ENCODE assay signal across 10 cellular contexts in the genomic region with DNA sequence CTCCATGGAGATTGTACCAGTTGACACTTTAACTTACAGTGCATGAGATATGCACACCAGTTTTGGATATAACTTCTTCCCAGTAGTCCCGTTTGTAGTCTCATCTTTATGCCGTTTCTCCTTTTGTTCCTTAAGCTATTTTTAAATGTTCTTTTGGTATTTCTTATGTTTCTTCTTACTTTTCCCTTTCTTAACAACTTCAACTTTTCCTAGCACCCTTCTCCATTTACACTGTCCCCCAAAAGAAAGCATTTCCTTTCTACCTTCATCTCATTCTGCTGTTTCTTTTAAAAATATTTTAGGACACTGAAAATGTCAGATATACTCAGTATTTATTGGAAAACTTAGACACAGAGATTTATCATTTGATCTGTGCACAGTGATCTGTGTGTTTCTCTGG. TPM values are rescaled to one million over a fixed set of nuclear protein-coding genes. Genes with fewer than 3 reads are reported as not detected.
A peak's percentile ranks its signal among the peaks of the same experiment; 100 is the strongest.
DNase-seq lines count a peak whose midpoint lies in the region; ATAC-seq and TF ChIP-seq lines count a peak whose summit lies in the region.
"Had no signal": no experiment of that assay in that cellular context is flagged by ENCODE, and none has a peak within 500 bp of the region (broad histone marks: within the 10 kb centered on the region; RNA-seq: fewer than 3 reads in every experiment).

No MANE protein-coding gene starts in this region.

- peaks cover 76% of the 10 kb centered on the region for H3K79me2 ChIP-seq in neural cell (replicated peaks; ENCODE audit: insufficient read depth, low read length)

- H3K9ac ChIP-seq in neural cell (ENCODE audit: low read length): no peak overlapping the region

- H3K4me1 ChIP-seq in CD8-positive, alpha-beta memory T cell (ENCODE audit: insufficient read depth, low read length): peaks cover 39% of the 10 kb centered on the region

- TF ChIP-seq RAD21 in neural cell (conservative IDR thresholded peaks at IDR 0.05): no peak

- H3K4me3 Mint-ChIP-seq in CD8-positive, alpha-beta memory T cell: peak overlapping the region; percentile 95 to 100 (median 99)
- peak overlapping the region; percentile 58 for H3K4me3 Mint-ChIP-seq in dendritic cell treated with granulocyte-macrophage colony-stimulating factor and Interleukin-4, amounts not matched to agents 40 ng/mL and 50 ng/mL, for 4 days

- no peaks in the 10 kb centered on the region for H3K27me3 ChIP-seq in CD8-positive, alpha-beta memory T cell (ENCODE audit: insufficient read depth, low read length, poor library complexity, severe bottlenecking)
- H3K27me3 ChIP-seq in neural cell (ENCODE audit: insufficient read depth, low read depth, low read length): no peaks in the 10 kb centered on the region

- CTCF ChIA-PET in CD8-positive, alpha-beta memory T cell (lab: Charles Lee): no interaction called here

- no peak for TF ChIP-seq EP300 in neural cell (conservative IDR thresholded peaks at IDR 0.05; ENCODE audit: poor library complexity, severe bottlenecking)

- peak overlapping the region; percentile 88 for H3K4me3 ChIP-seq in CD8-positive, alpha-beta memory T cell (ENCODE audit: low read length)
- H3K4me3 ChIP-seq in NB4 (ENCODE audit: low read depth, low read length) (peak overlapping the region; percentile 77), neural cell (ENCODE audit: low read length) (peak overlapping the region; percentile 89)

- H3K4me1 Mint-ChIP-seq in CD8-positive, alpha-beta memory T cell: peaks cover 62 to 91% (median 88%) of the 10 kb centered on the region in 3 donors
- H3K4me1 Mint-ChIP-seq in dendritic cell treated with granulocyte-macrophage colony-stimulating factor and Interleukin-4, amounts not matched to agents 40 ng/mL and 50 ng/mL, for 4 days (ENCODE audit: low read depth): peaks cover 32% of the 10 kb centered on the region

- peak overlapping the region; percentile 99 for H3K4me2 ChIP-seq in neural cell (ENCODE audit: low read length)

- POLR2A ChIA-PET in CD8-positive, alpha-beta memory T cell (lab: Charles Lee): no interaction called here

- H3K27ac ChIP-seq in CD8-positive, alpha-beta memory T cell (ENCODE audit: low read depth, low read length): peak overlapping the region; percentile 95
- no peak overlapping the region for H3K27ac ChIP-seq in neural cell (ENCODE audit: low read length)

- ATAC-seq in GM18861 (IDR thresholded peaks at IDR 0.05; ENCODE audit: unreplicated experiment) (no peak), HG03159 (IDR thresholded peaks at IDR 0.05; ENCODE audit: unreplicated experiment) (no peak)
- ATAC-seq: sciatic nerve had no signal

- no peaks in the 10 kb centered on the region for H4K20me1 ChIP-seq in neural cell (ENCODE audit: insufficient read depth)

- peaks cover 0 to 43% (median 4%) of the 10 kb centered on the region in 3 donors for H3K36me3 Mint-ChIP-seq in CD8-positive, alpha-beta memory T cell
- peaks cover 58% of the 10 kb centered on the region for H3K36me3 Mint-ChIP-seq in dendritic cell treated with granulocyte-macrophage colony-stimulating factor and Interleukin-4, amounts not matched to agents 40 ng/mL and 50 ng/mL, for 4 days (ENCODE audit: low read depth)

- H3F3A ChIP-seq in neural cell (ENCODE audit: insufficient read depth, low read length, poor library complexity, severe bottlenecking): no peaks in the 10 kb centered on the region

- no peak for DNase-seq in CD8-positive, alpha-beta memory T cell
- DNase-seq in NB4 (ENCODE audit: low read depth) (no peak), amniotic stem cell (lab: John Stamatoyannopoulos, UW) (no peak), NCI-H526 (lab: John Stamatoyannopoulos, UW) (no peak)
- DNase-seq: cerebellar nuclear complex had no signal

- TF ChIP-seq CTCF in NB4 (IDR thresholded peaks at IDR 0.05; ENCODE audit: low read depth, low read length) (no peak), neural cell (IDR thresholded peaks at IDR 0.05; ENCODE audit: poor library complexity, severe bottlenecking) (no peak)

- H2AFZ ChIP-seq in neural cell (ENCODE audit: low read depth, low read length): no peak overlapping the region

- no peaks in the 10 kb centered on the region for H3K36me3 ChIP-seq in CD8-positive, alpha-beta memory T cell (ENCODE audit: insufficient read depth, low read length)
- H3K36me3 ChIP-seq in neural cell (ENCODE audit: insufficient read depth, low read length): no peaks in the 10 kb centered on the region

- H3K9me3 ChIP-seq in CD8-positive, alpha-beta memory T cell (ENCODE audit: low read length): no peaks in the 10 kb centered on the region
- no peaks in the 10 kb centered on the region for H3K9me3 ChIP-seq in neural cell (ENCODE audit: low read length)

- H3K9me2 ChIP-seq in neural cell (ENCODE audit: insufficient read depth, low read length): no peaks in the 10 kb centered on the region

- TF ChIP-seq POLR2A in NB4 (IDR thresholded peaks at IDR 0.05; ENCODE audit: extremely low read depth, insufficient read length): no peak

- intact Hi-C loops in dendritic cell treated with granulocyte-macrophage colony-stimulating factor and Interleukin-4, amounts not matched to agents 40 ng/mL and 50 ng/mL, for 4 days (cut with micrococcal nuclease): loop anchor here (2.0 kb wide), 1 partner anchor 52 kb away; the partner anchor contains the start of gene PMPCB

- H3K9me3 Mint-ChIP-seq in CD8-positive, alpha-beta memory T cell: no peaks in the 10 kb centered on the region
- no peaks in the 10 kb centered on the region for H3K9me3 Mint-ChIP-seq in dendritic cell treated with granulocyte-macrophage colony-stimulating factor and Interleukin-4, amounts not matched to agents 40 ng/mL and 50 ng/mL, for 4 days

- H3K27me3 Mint-ChIP-seq in CD8-positive, alpha-beta memory T cell: no peaks in the 10 kb centered on the region
- H3K27me3 Mint-ChIP-seq in dendritic cell treated with granulocyte-macrophage colony-stimulating factor and Interleukin-4, amounts not matched to agents 40 ng/mL and 50 ng/mL, for 4 days: no peaks in the 10 kb centered on the region

- peak overlapping the region in 7 of 8 donors; percentile 4 to 99 (median 89) for H3K27ac Mint-ChIP-seq in CD8-positive, alpha-beta memory T cell
- H3K27ac Mint-ChIP-seq in dendritic cell treated with granulocyte-macrophage colony-stimulating factor and Interleukin-4, amounts not matched to agents 40 ng/mL and 50 ng/mL, for 4 days: peak overlapping the region; percentile 77

TF ChIP-seq in neural cell, 6 proteins besides CTCF, POLR2A, EP300 and RAD21:
- TF ChIP-seq REST (IDR thresholded peaks at IDR 0.05; ENCODE audit: borderline replicate concordance): no peak
- no peak for TF ChIP-seq MXI1 (conservative IDR thresholded peaks at IDR 0.05; ENCODE audit: poor library complexity, severe bottlenecking)
- TF ChIP-seq EZH2 (IDR thresholded peaks at IDR 0.05; ENCODE audit: borderline replicate concordance, insufficient read depth, low read length, poor library complexity, severe bottlenecking): no peak
- TF ChIP-seq SMC3 (conservative IDR thresholded peaks at IDR 0.05; ENCODE audit: poor library complexity): no peak
- TF ChIP-seq POLR2AphosphoS5 (IDR thresholded peaks at IDR 0.05): no peak

RNA-seq across cellular contexts. Expression of gene PSMC2, which starts 1.5 kb away (rescaled TPM):
- 100 to 1,000 TPM; 203 to 209 TPM for total RNA-seq in CD8-positive, alpha-beta memory T cell
- polyA plus RNA-seq in CD8-positive, alpha-beta memory T cell: 107 TPM
- polyA plus RNA-seq in neural cell: 192 and 206 TPM in 2 replicates
- polyA minus RNA-seq in neural cell: 103 and 119 TPM in 2 replicates

RNA-seq across cellular contexts. Expression of gene DNAJC2, which starts 4.4 kb away (rescaled TPM):
- 10 to 100 TPM; 59.6 to 60.0 TPM for total RNA-seq in CD8-positive, alpha-beta memory T cell
- 25.5 TPM for polyA plus RNA-seq in CD8-positive, alpha-beta memory T cell
- 26.2 and 29.7 TPM in 2 replicates for polyA plus RNA-seq in neural cell
- polyA minus RNA-seq in neural cell: 22.2 and 24.8 TPM in 2 replicates

RNA-seq across cellular contexts. Expression of gene PMPCB, which starts 51.7 kb away (rescaled TPM):
- 10 to 100 TPM; 81.9 to 82.5 TPM for total RNA-seq in CD8-positive, alpha-beta memory T cell
- 63.4 TPM for polyA plus RNA-seq in CD8-positive, alpha-beta memory T cell
- polyA plus RNA-seq in neural cell: 130 and 138 TPM in 2 replicates
- 85.5 and 95.2 TPM in 2 replicates for polyA minus RNA-seq in neural cell
